Comparison of ENCODE assay signal across 2 cellular contexts in the genomic region with DNA sequence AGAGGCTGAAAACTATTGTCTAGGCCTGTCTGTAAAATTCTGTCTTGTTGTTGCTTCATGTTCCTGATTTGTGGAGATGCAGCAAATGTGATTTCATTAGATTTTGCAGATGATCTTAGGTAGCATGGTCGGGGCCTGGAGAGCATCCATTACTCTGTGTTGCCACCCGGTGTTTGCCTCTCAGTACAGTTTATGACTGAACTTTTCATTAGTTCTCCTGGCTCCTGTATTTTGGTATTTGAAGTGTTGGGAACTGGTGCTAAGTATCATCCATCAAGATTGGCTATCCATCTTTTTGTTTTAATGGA.
TF ChIP-seq lines count a peak whose summit lies in the region.

No MANE protein-coding gene starts in this region.

TF ChIP-seq in A549, 52 proteins besides CTCF, POLR2A, EP300 and RAD21 (continued from another document):
- TF ChIP-seq NPAS2 (CRISPR knock-in tag; IDR thresholded peaks at IDR 0.05; ENCODE audit: borderline replicate concordance) (no peak), HOXB13 (CRISPR knock-in tag; IDR thresholded peaks at IDR 0.05; ENCODE audit: low read depth) (no peak), JUNB (IDR thresholded peaks at IDR 0.05) (no peak), CEBPB (IDR thresholded peaks at IDR 0.05) (no peak), ESRRA (IDR thresholded peaks at IDR 0.05; ENCODE audit: borderline replicate concordance, low read length) (no peak)
- TF ChIP-seq, protein P1, sequence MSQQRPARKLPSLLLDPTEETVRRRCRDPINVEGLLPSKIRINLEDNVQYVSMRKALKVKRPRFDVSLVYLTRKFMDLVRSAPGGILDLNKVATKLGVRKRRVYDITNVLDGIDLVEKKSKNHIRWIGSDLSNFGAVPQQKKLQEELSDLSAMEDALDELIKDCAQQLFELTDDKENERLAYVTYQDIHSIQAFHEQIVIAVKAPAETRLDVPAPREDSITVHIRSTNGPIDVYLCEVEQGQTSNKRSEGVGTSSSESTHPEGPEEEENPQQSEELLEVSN (IDR thresholded peaks at IDR 0.05; ENCODE audit: borderline replicate concordance, low read depth), result no peak
- TF ChIP-seq, protein P2, sequence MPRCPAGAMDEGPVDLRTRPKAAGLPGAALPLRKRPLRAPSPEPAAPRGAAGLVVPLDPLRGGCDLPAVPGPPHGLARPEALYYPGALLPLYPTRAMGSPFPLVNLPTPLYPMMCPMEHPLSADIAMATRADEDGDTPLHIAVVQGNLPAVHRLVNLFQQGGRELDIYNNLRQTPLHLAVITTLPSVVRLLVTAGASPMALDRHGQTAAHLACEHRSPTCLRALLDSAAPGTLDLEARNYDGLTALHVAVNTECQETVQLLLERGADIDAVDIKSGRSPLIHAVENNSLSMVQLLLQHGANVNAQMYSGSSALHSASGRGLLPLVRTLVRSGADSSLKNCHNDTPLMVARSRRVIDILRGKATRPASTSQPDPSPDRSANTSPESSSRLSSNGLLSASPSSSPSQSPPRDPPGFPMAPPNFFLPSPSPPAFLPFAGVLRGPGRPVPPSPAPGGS (IDR thresholded peaks at IDR 0.05), result no peak

TF ChIP-seq in IMR-90, 13 proteins besides CTCF, POLR2A, EP300 and RAD21 (continued from another document):
- TF ChIP-seq, protein P3, sequence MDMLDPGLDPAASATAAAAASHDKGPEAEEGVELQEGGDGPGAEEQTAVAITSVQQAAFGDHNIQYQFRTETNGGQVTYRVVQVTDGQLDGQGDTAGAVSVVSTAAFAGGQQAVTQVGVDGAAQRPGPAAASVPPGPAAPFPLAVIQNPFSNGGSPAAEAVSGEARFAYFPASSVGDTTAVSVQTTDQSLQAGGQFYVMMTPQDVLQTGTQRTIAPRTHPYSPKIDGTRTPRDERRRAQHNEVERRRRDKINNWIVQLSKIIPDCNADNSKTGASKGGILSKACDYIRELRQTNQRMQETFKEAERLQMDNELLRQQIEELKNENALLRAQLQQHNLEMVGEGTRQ (IDR thresholded peaks at IDR 0.05; ENCODE audit: low read depth, low read length), result no peak
- TF ChIP-seq MAFK (IDR thresholded peaks at IDR 0.05; ENCODE audit: low read depth, low read length), result no peak
- TF ChIP-seq, protein P4, sequence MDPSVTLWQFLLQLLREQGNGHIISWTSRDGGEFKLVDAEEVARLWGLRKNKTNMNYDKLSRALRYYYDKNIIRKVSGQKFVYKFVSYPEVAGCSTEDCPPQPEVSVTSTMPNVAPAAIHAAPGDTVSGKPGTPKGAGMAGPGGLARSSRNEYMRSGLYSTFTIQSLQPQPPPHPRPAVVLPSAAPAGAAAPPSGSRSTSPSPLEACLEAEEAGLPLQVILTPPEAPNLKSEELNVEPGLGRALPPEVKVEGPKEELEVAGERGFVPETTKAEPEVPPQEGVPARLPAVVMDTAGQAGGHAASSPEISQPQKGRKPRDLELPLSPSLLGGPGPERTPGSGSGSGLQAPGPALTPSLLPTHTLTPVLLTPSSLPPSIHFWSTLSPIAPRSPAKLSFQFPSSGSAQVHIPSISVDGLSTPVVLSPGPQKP (IDR thresholded peaks at IDR 0.05; ENCODE audit: borderline replicate concordance, low read depth, low read length), result no peak
- no peak for TF ChIP-seq CEBPB (IDR thresholded peaks at IDR 0.05; ENCODE audit: low read depth, low read length)
- TF ChIP-seq RFX5 (IDR thresholded peaks at IDR 0.05; ENCODE audit: low read depth, low read length), result no peak
- no peak for TF ChIP-seq MAZ (IDR thresholded peaks at IDR 0.05; ENCODE audit: borderline replicate concordance, low read depth, low read length)
- TF ChIP-seq FOS (IDR thresholded peaks at IDR 0.05; ENCODE audit: low read depth, low read length), result no peak
- TF ChIP-seq CHD1 (IDR thresholded peaks at IDR 0.05; ENCODE audit: low read depth, low read length), result no peak
- no peak for TF ChIP-seq MXI1 (IDR thresholded peaks at IDR 0.05; ENCODE audit: borderline replicate concordance, low read depth, low read length)
- no peak for TF ChIP-seq BHLHE40 (IDR thresholded peaks at IDR 0.05; ENCODE audit: low read depth, low read length)
